Comparison of ENCODE assay signal across 21 cellular contexts in genomic region chr12:77932216-77932615, GRCh38.
DNase-seq lines count a peak whose midpoint lies in the region; ATAC-seq, FAIRE-seq and TF ChIP-seq lines count a peak whose summit lies in the region.
"Had no signal": no experiment of that assay in that cellular context is flagged by ENCODE, and none has a peak within 500 bp of the region (broad histone marks: within the 10 kb centered on the region; RNA-seq: fewer than 3 reads in every experiment).

No MANE protein-coding gene starts in this region.

- in situ Hi-C loops in GM13977 (cut with MboI; ENCODE audit: low pct_unique_long_range_greater_than_20kb, low sequenced_read_pairs, unreplicated experiment): no loop called here

- H3K9ac ChIP-seq in astrocyte (ENCODE audit: low read length): no peak overlapping the region

- peaks cover 25% of the 10 kb centered on the region for H3K4me1 Mint-ChIP-seq in HFFc6 (ENCODE audit: low read depth)
- peaks cover 4% of the 10 kb centered on the region for H3K4me1 Mint-ChIP-seq in astrocyte (ENCODE audit: low read depth, unreplicated experiment)
- no peaks in the 10 kb centered on the region for H3K4me1 Mint-ChIP-seq in effector memory CD8-positive, alpha-beta T cell (ENCODE audit: low read depth in 2 of 2)
- H3K4me1 Mint-ChIP-seq: CD8-positive, alpha-beta memory T cell; T-cell had no signal

- H3K4me3 ChIP-seq in astrocyte (ENCODE audit: insufficient read depth, low read depth, low read length) (no peak overlapping the region), kidney epithelial cell (ENCODE audit: low read depth, low read length) (no peak overlapping the region)
- H3K4me3 ChIP-seq: skin epidermis had no signal

- H3K27me3 Mint-ChIP-seq in HFFc6 (ENCODE audit: insufficient read depth) (no peaks in the 10 kb centered on the region), astrocyte (ENCODE audit: low read depth, unreplicated experiment) (no peaks in the 10 kb centered on the region)
- no peaks in the 10 kb centered on the region for H3K27me3 Mint-ChIP-seq in effector memory CD8-positive, alpha-beta T cell
- H3K27me3 Mint-ChIP-seq: CD8-positive, alpha-beta memory T cell; T-cell had no signal

- H3K27ac ChIP-seq in astrocyte (ENCODE audit: low read depth, low read length): no peak overlapping the region
- H3K27ac ChIP-seq: skin epidermis had no signal

- no peaks in the 10 kb centered on the region for H3K27me3 ChIP-seq in astrocyte (ENCODE audit: insufficient read depth, low read length)
- no peaks in the 10 kb centered on the region for H3K27me3 ChIP-seq in kidney epithelial cell (ENCODE audit: control insufficient read depth, insufficient read depth, low read length)

- H3K79me2 ChIP-seq in astrocyte (ENCODE audit: insufficient read depth, low read length): no peaks in the 10 kb centered on the region

- H3K9me3 Mint-ChIP-seq in HFFc6: no peaks in the 10 kb centered on the region
- peaks cover 1% of the 10 kb centered on the region for H3K9me3 Mint-ChIP-seq in astrocyte (ENCODE audit: unreplicated experiment)
- H3K9me3 Mint-ChIP-seq in effector memory CD8-positive, alpha-beta T cell: peaks cover 0 to 7% of the 10 kb centered on the region in 2 donors

- peaks cover 5% of the 10 kb centered on the region; the same call in 1 of the 2 replicates for H3K36me3 Mint-ChIP-seq in HFFc6 (ENCODE audit: low read depth)
- H3K36me3 Mint-ChIP-seq in astrocyte (ENCODE audit: low read depth, unreplicated experiment): no peaks in the 10 kb centered on the region
- no peaks in the 10 kb centered on the region for H3K36me3 Mint-ChIP-seq in effector memory CD8-positive, alpha-beta T cell (ENCODE audit: insufficient read depth)
- H3K36me3 Mint-ChIP-seq: T-cell had no signal

- H3K4me1 ChIP-seq in astrocyte (ENCODE audit: insufficient read depth, low read length): no peaks in the 10 kb centered on the region

- H3K4me3 Mint-ChIP-seq in HFFc6 (no peak overlapping the region), astrocyte (ENCODE audit: unreplicated experiment) (no peak overlapping the region)
- H3K4me3 Mint-ChIP-seq in effector memory CD8-positive, alpha-beta T cell: no peak overlapping the region
- H3K4me3 Mint-ChIP-seq: CD8-positive, alpha-beta memory T cell; mesothelial cell of epicardium; T-cell had no signal

- no peak for FAIRE-seq in astrocyte (lab: Jason Lieb, UNC)
- FAIRE-seq: frontal cortex, H54 had no signal

- H3K9me3 ChIP-seq in astrocyte (ENCODE audit: insufficient read depth, low read depth, low read length): no peaks in the 10 kb centered on the region

- TF ChIP-seq CTCF in HFFc6 (IDR thresholded peaks at IDR 0.05): peak; percentile 47
- peak; percentile 11 for TF ChIP-seq CTCF in astrocyte (IDR thresholded peaks at IDR 0.05; ENCODE audit: insufficient read depth, low read depth, low read length)
- TF ChIP-seq CTCF in kidney epithelial cell (IDR thresholded peaks at IDR 0.05; ENCODE audit: insufficient read depth, low read length, poor library complexity, severe bottlenecking): peak; percentile 1
- TF ChIP-seq CTCF in GM13977 (IDR thresholded peaks at IDR 0.05; ENCODE audit: extremely low read depth, insufficient read depth, missing control alignments): no peak

- H3K4me2 ChIP-seq in astrocyte (ENCODE audit: low read length): no peak overlapping the region

- H3K36me3 ChIP-seq in astrocyte (ENCODE audit: insufficient read depth, low read length): no peaks in the 10 kb centered on the region
- H3K36me3 ChIP-seq in kidney epithelial cell (ENCODE audit: control insufficient read depth, insufficient read depth, low read length): no peaks in the 10 kb centered on the region

- H4K20me1 ChIP-seq in astrocyte (ENCODE audit: insufficient read depth, low read length): no peaks in the 10 kb centered on the region

- no peak for ATAC-seq in effector memory CD8-positive, alpha-beta T cell (replicated peaks)
- ATAC-seq: stimulated activated naive CD8-positive, alpha-beta T cell treated with anti-CD3 and anti-CD28 coated beads, Interleukin-15, Interleukin-2, amounts not matched to agents 100 U/mL and 50 U/mL, for 24 hours; T-cell had no signal

- H3K27ac Mint-ChIP-seq in HFFc6 (no peak overlapping the region), astrocyte (ENCODE audit: unreplicated experiment) (no peak overlapping the region)
- H3K27ac Mint-ChIP-seq in effector memory CD8-positive, alpha-beta T cell: no peak overlapping the region
- H3K27ac Mint-ChIP-seq: mesothelial cell of epicardium, T-cell had no signal

- DNase-seq in DMS 273 (lab: John Stamatoyannopoulos, UW; ENCODE audit: unreplicated experiment) (peak; percentile 2), DMS 273 treated with DMSO at 0.1 percent for 48 hours (lab: John Stamatoyannopoulos, UW) (no peak), HFFc6 (no peak), astrocyte (ENCODE audit: low read depth) (no peak), kidney epithelial cell (ENCODE audit: low read depth) (no peak), GM13977 (ENCODE audit: low spot score) (no peak), islet precursor cell (no peak)
- DNase-seq in effector memory CD8-positive, alpha-beta T cell: no peak
- DNase-seq: 8988T; activated naive CD4-positive, alpha-beta T cell treated with Interleukin-2 at 50 U/mL for 16 hours; CD8-positive, alpha-beta memory T cell; effector CD4-positive, alpha-beta T cell; GF-D8; NCI-H2029; nucleus accumbens; stimulated activated naive CD8-positive, alpha-beta T cell treated with anti-CD3 and anti-CD28 coated beads, Interleukin-15, Interleukin-2, amounts not matched to agents 100 U/mL and 50 U/mL, for 24 hours; T-cell had no signal

- H2AFZ ChIP-seq in astrocyte (ENCODE audit: low read depth, low read length): no peak overlapping the region
